Comparison of ENCODE assay signal across 11 cellular contexts in the genomic region with DNA sequence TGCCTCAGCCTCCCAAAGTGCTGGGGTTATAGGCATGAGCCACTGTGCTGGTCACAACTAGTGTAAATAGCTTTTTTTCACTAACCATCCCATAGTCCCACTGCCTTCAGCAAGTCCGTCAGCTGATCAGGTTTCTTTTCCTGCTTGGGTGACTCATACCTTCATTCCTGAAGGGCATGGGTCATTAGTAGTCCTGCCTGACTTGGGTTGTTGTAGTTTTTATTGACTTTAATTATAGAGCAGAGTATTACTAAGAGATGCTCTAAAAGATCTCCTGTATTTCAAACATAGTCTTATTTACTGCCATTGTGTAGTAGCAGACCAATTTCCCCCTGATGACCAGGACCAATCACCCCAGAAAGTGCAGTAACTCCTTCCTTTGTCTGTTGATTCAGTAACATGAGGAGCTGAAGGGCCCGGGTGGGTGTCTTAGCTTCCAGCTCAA. TPM values are rescaled to one million over a fixed set of nuclear protein-coding genes. Genes with fewer than 3 reads are reported as not detected.
DNase-seq lines count a peak whose midpoint lies in the region; ATAC-seq and TF ChIP-seq lines count a peak whose summit lies in the region.
"Had no signal": no experiment of that assay in that cellular context is flagged by ENCODE, and none has a peak within 500 bp of the region (broad histone marks: within the 10 kb centered on the region; RNA-seq: fewer than 3 reads in every experiment).

No MANE protein-coding gene starts in this region.

- POLR2A ChIA-PET in Panc1 (lab: Charles Lee) = interaction anchor here (0.6 kb wide), 1 partner anchor 109 kb away, joined by 3 read pairs; no protein-coding TSS in a partner anchor
- POLR2A ChIA-PET in GM10248 (lab: Yijun Ruan, JAX) = no interaction called here

- CTCF ChIA-PET in Panc1 (lab: Charles Lee) (no interaction called here), GM10248 (lab: Yijun Ruan, JAX) (interaction anchor here (1.3 to 1.4 kb wide), 3 partner anchors 9 to 120 kb away, joined by 3 to 6 read pairs (median 5); no protein-coding TSS in a partner anchor)

- H3K9me3 ChIP-seq in Panc1 (ENCODE audit: control insufficient read depth, insufficient read depth, low read depth, low read length) = no peaks in the 10 kb centered on the region
- H3K9me3 ChIP-seq: sigmoid colon had no signal

- H3K27me3 ChIP-seq in Panc1 (ENCODE audit: control insufficient read depth, insufficient read depth, low read length) = peaks cover 8% of the 10 kb centered on the region

- no TSS peak for BruUV-seq in Panc1 (replicated peaks; lab: Mats Ljungman, UMichigan)

- peak; percentile 86 for DNase-seq in EL
- DNase-seq in Panc1 (ENCODE audit: low read depth, low spot score) = peak; percentile 67
- peak; percentile 53 for DNase-seq in non-pigmented ciliary epithelial cell (ENCODE audit: low read depth)
- no peak for DNase-seq in GM10248 (ENCODE audit: extremely low spot score)
- no peak for DNase-seq in NCI-H510A (lab: John Stamatoyannopoulos, UW)
- no peak for DNase-seq in DMS79 (lab: John Stamatoyannopoulos, UW)
- DNase-seq: amygdala, immature natural killer cell, sigmoid colon had no signal

- ATAC-seq in Panc1 (peak; percentile 96), esophagus mucosa (peak; percentile 92), GM21515 (IDR thresholded peaks at IDR 0.05; ENCODE audit: unreplicated experiment) (no peak)

- no peaks in the 10 kb centered on the region for H3K36me3 ChIP-seq in Panc1 (ENCODE audit: control insufficient read depth, insufficient read depth, low read length)
- H3K36me3 ChIP-seq: sigmoid colon had no signal

- in situ Hi-C loops in Panc1 (cut with HindIII; ENCODE audit: low pct_unique_long_range_greater_than_20kb, low sequenced_read_pairs) = loop anchor here (25.0 kb wide), 1 partner anchor 91 kb away; no protein-coding TSS in a partner anchor

- no peak for TF ChIP-seq CTCF in Panc1 (IDR thresholded peaks at IDR 0.05)
- no peak for TF ChIP-seq CTCF in GM10248 (IDR thresholded peaks at IDR 0.05; ENCODE audit: control extremely low read depth, extremely low read depth, low read depth, missing control alignments)

- intact Hi-C loops in Panc1 (cut with micrococcal nuclease; ENCODE audit: unreplicated experiment) = no loop called here

- peaks cover 3% of the 10 kb centered on the region; the same call in 1 of the 2 replicates for H3K4me1 ChIP-seq in Panc1 (ENCODE audit: control insufficient read depth, insufficient read depth, low read length)
- H3K4me1 ChIP-seq: sigmoid colon had no signal

- no peak overlapping the region for H3K4me3 ChIP-seq in Panc1 (ENCODE audit: low read depth in 2 of 2, low read length in 2 of 2)
- H3K4me3 ChIP-seq: sigmoid colon had no signal

- H3K27ac ChIP-seq in Panc1 (ENCODE audit: low read length) = no peak overlapping the region
- H3K27ac ChIP-seq: sigmoid colon had no signal

RNA-seq across cellular contexts. Expression of gene HLA-C, which starts 25.8 kb away (rescaled TPM):
- total RNA-seq in Panc1 (2021; ENCODE audit: unreplicated experiment) (170 TPM), esophagus mucosa (202 TPM)
- polyA plus RNA-seq in Panc1 (2012; ENCODE audit: insufficient read length) = 204 TPM

Comparison
In these comparisons a context has a peak if more than half of its experiments do, and no peak if none do; other contexts are left out.
1. DNase-seq: peak in EL (single experiment), Panc1 (single experiment) and non-pigmented ciliary epithelial cell (single experiment); none in GM10248 (single experiment), NCI-H510A (single experiment) and DMS79 (single experiment).